ENCODE assay signal across 12 cellular contexts in the genomic region with DNA sequence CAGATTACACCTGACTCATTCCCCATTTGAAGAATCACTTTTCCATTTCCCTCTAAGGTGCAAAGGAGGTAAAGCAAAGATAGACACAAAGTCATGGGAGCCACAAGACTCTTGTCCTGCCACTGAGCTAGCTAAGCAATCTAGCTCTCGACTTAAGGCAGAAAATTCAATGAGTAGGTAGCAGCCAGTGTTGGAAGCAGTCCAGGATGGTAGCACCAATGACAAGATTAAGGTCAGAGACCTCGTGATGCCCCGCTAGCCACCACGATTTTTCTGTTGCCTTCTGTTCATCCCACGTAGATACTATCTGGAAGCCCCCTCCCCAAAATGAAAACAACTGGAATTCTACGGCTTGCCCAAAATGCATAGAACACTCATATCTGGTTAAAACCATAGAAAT. TPM values are rescaled to one million over a fixed set of nuclear protein-coding genes. Genes with fewer than 3 reads are reported as not detected.
A peak's percentile ranks its signal among the peaks of the same experiment; 100 is the strongest.
DNase-seq lines count a peak whose midpoint lies in the region; ATAC-seq and TF ChIP-seq lines count a peak whose summit lies in the region.
"Had no signal": no experiment of that assay in that cellular context is flagged by ENCODE, and none has a peak within 500 bp of the region (broad histone marks: within the 10 kb centered on the region; RNA-seq: fewer than 3 reads in every experiment).

No MANE protein-coding gene starts in this region.

- H3K9me3 Mint-ChIP-seq in activated T-cell treated with anti-CD3 and anti-CD28 coated beads, Interleukin-2, amount 50 U/mL, for 24 hours = no peaks in the 10 kb centered on the region
- H3K9me3 Mint-ChIP-seq in WTC11 (no peaks in the 10 kb centered on the region), glutamatergic neuron (ENCODE audit: unreplicated experiment) (peaks cover 12% of the 10 kb centered on the region)

- peaks cover 9 to 26% (median 21%) of the 10 kb centered on the region in 4 donors for H3K36me3 ChIP-seq in stomach

- POLR2A ChIA-PET in WTC11 (lab: Charles Lee) = interaction anchor here (0.6 to 2.4 kb wide), 5 partner anchors 18 to 133 kb away, joined by 3 to 18 read pairs (median 6); a partner anchor contains a TSS

- H3K4me1 Mint-ChIP-seq in activated T-cell treated with anti-CD3 and anti-CD28 coated beads, Interleukin-2, amount 50 U/mL, for 24 hours (ENCODE audit: low read depth) = peaks cover 67% of the 10 kb centered on the region
- H3K4me1 Mint-ChIP-seq in WTC11 = peaks cover 27% of the 10 kb centered on the region
- no peaks in the 10 kb centered on the region for H3K4me1 Mint-ChIP-seq in glutamatergic neuron (ENCODE audit: low read depth, unreplicated experiment)

- H3K36me3 Mint-ChIP-seq in activated T-cell treated with anti-CD3 and anti-CD28 coated beads, Interleukin-2, amount 50 U/mL, for 24 hours (ENCODE audit: low read depth) = peaks cover 62% of the 10 kb centered on the region
- H3K36me3 Mint-ChIP-seq in WTC11 (peaks cover 31% of the 10 kb centered on the region), glutamatergic neuron (ENCODE audit: unreplicated experiment) (peaks cover 4% of the 10 kb centered on the region)

- peak overlapping the region; percentile 93 for H3K4me3 Mint-ChIP-seq in activated T-cell treated with anti-CD3 and anti-CD28 coated beads, Interleukin-2, amount 50 U/mL, for 24 hours
- H3K4me3 Mint-ChIP-seq in WTC11 (peak overlapping the region; percentile 68), glutamatergic neuron (ENCODE audit: unreplicated experiment) (peak overlapping the region; percentile 90)

- no peak for TF ChIP-seq CTCF in WTC11 (IDR thresholded peaks at IDR 0.05)
- TF ChIP-seq CTCF in glutamatergic neuron (IDR thresholded peaks at IDR 0.05; ENCODE audit: partially characterized antibody, unreplicated experiment) = no peak
- TF ChIP-seq CTCF in stomach (IDR thresholded peaks at IDR 0.05) = no peak

- ATAC-seq in WTC11 (no peak), HG02588 (IDR thresholded peaks at IDR 0.05; ENCODE audit: unreplicated experiment) (no peak)

- peak overlapping the region in 3 of 5 donors; percentile 5 to 96 (median 11) for H3K27ac ChIP-seq in stomach
- H3K27ac ChIP-seq: epithelial cell of prostate had no signal

- peaks cover 30 to 64% (median 33%) of the 10 kb centered on the region in 4 donors for H3K4me1 ChIP-seq in stomach

- WGBS in stomach, 5 donors = 66 to 79% (median 76%) methylated on average over 6 of the region's 6 CpGs

- no peaks in the 10 kb centered on the region for H3K27me3 ChIP-seq in stomach
- H3K27me3 ChIP-seq: BE2C had no signal

- TF ChIP-seq EP300 in stomach (IDR thresholded peaks at IDR 0.05) = no peak

- H3K27me3 Mint-ChIP-seq in activated T-cell treated with anti-CD3 and anti-CD28 coated beads, Interleukin-2, amount 50 U/mL, for 24 hours = no peaks in the 10 kb centered on the region
- peaks cover 16% of the 10 kb centered on the region for H3K27me3 Mint-ChIP-seq in WTC11 (ENCODE audit: low read depth)
- H3K27me3 Mint-ChIP-seq in glutamatergic neuron (ENCODE audit: unreplicated experiment) = peaks cover 4% of the 10 kb centered on the region

- no peaks in the 10 kb centered on the region for H3K9me3 ChIP-seq in stomach
- H3K9me3 ChIP-seq: BE2C had no signal

- CTCF ChIA-PET in WTC11 (lab: Charles Lee) = interaction anchor here (1.7 to 2.2 kb wide), 2 partner anchors 45 to 143 kb away, joined by 5 to 22 read pairs; no protein-coding TSS in a partner anchor

- H3K27ac Mint-ChIP-seq in activated T-cell treated with anti-CD3 and anti-CD28 coated beads, Interleukin-2, amount 50 U/mL, for 24 hours = peak overlapping the region; percentile 92
- H3K27ac Mint-ChIP-seq in WTC11 (no peak overlapping the region), glutamatergic neuron (ENCODE audit: unreplicated experiment) (no peak overlapping the region)

- intact Hi-C loops in stomach (cut with DNase I; ENCODE audit: low total_unique reads) = loop anchor here (10.0 kb wide), 1 partner anchor 144 kb away; no protein-coding TSS in a partner anchor

- TF ChIP-seq POLR2A in stomach (IDR thresholded peaks at IDR 0.05) = no peak

- peak overlapping the region; percentile 70 to 88 (median 74) for H3K4me3 ChIP-seq in stomach

- no peak for DNase-seq in activated T-cell treated with anti-CD3 and anti-CD28 coated beads, Interleukin-2, amount 50 U/mL, for 24 hours
- DNase-seq in activated T-cell treated with anti-CD3 and anti-CD28 coated beads for 4 hours = no peak
- DNase-seq in WTC11 (ENCODE audit: low spot score) = peak; percentile 0
- no peak for DNase-seq in glutamatergic neuron
- DNase-seq in stomach = no peak
- DNase-seq in SW480 (ENCODE audit: low spot score) = no peak
- DNase-seq in mesenteric fat pad (ENCODE audit: low spot score) = no peak
- DNase-seq: activated CD4-positive, CD25-positive, alpha-beta regulatory T cell; BE2C; NCI-H1930 had no signal

TF ChIP-seq in WTC11, 78 proteins besides CTCF, POLR2A, EP300 and RAD21 (continues in another document):
- TF ChIP-seq, protein P1, sequence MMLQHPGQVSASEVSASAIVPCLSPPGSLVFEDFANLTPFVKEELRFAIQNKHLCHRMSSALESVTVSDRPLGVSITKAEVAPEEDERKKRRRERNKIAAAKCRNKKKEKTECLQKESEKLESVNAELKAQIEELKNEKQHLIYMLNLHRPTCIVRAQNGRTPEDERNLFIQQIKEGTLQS (CRISPR knock-in tag; conservative IDR thresholded peaks at IDR 0.05) = no peak
- TF ChIP-seq, protein P2, sequence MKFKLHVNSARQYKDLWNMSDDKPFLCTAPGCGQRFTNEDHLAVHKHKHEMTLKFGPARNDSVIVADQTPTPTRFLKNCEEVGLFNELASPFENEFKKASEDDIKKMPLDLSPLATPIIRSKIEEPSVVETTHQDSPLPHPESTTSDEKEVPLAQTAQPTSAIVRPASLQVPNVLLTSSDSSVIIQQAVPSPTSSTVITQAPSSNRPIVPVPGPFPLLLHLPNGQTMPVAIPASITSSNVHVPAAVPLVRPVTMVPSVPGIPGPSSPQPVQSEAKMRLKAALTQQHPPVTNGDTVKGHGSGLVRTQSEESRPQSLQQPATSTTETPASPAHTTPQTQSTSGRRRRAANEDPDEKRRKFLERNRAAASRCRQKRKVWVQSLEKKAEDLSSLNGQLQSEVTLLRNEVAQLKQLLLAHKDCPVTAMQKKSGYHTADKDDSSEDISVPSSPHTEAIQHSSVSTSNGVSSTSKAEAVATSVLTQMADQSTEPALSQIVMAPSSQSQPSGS (CRISPR knock-in tag; IDR thresholded peaks at IDR 0.05; ENCODE audit: borderline replicate concordance, low read depth) = no peak
- TF ChIP-seq TCF7 (CRISPR knock-in tag; IDR thresholded peaks at IDR 0.05; ENCODE audit: low read depth) (no peak), IRF2 (CRISPR knock-in tag; IDR thresholded peaks at IDR 0.05; ENCODE audit: borderline replicate concordance, low read depth) (no peak), NFE2L1 (CRISPR knock-in tag; IDR thresholded peaks at IDR 0.05) (no peak), CREB1 (CRISPR knock-in tag; IDR thresholded peaks at IDR 0.05) (no peak)
- TF ChIP-seq, protein P3, sequence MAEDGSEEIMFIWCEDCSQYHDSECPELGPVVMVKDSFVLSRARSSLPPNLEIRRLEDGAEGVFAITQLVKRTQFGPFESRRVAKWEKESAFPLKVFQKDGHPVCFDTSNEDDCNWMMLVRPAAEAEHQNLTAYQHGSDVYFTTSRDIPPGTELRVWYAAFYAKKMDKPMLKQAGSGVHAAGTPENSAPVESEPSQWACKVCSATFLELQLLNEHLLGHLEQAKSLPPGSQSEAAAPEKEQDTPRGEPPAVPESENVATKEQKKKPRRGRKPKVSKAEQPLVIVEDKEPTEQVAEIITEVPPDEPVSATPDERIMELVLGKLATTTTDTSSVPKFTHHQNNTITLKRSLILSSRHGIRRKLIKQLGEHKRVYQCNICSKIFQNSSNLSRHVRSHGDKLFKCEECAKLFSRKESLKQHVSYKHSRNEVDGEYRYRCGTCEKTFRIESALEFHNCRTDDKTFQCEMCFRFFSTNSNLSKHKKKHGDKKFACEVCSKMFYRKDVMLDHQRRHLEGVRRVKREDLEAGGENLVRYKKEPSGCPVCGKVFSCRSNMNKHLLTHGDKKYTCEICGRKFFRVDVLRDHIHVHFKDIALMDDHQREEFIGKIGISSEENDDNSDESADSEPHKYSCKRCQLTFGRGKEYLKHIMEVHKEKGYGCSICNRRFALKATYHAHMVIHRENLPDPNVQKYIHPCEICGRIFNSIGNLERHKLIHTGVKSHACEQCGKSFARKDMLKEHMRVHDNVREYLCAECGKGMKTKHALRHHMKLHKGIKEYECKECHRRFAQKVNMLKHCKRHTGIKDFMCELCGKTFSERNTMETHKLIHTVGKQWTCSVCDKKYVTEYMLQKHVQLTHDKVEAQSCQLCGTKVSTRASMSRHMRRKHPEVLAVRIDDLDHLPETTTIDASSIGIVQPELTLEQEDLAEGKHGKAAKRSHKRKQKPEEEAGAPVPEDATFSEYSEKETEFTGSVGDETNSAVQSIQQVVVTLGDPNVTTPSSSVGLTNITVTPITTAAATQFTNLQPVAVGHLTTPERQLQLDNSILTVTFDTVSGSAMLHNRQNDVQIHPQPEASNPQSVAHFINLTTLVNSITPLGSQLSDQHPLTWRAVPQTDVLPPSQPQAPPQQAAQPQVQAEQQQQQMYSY (CRISPR knock-in tag; IDR thresholded peaks at IDR 0.05) = no peak

RNA-seq across cellular contexts. Expression of a gene that starts 1.4 kb away (rescaled TPM):
- total RNA-seq in WTC11 (2021) (12.8 to 14.3 TPM (median 13.8 TPM) in 3 replicates), glutamatergic neuron (ENCODE audit: unreplicated experiment) (14.0 TPM), stomach (10 to 100 TPM in 2 of 5 donors, 1 to 10 TPM in 3; 1.2 to 16.5 (median 4.8) TPM), mesenteric fat pad (5.8 TPM)
- polyA plus RNA-seq in stomach = 1 to 10 TPM in 2 of 3 donors, not detected in 1; 2.6 to 8.9 TPM

RNA-seq across cellular contexts. Expression of a gene that starts 17.2 kb away (rescaled TPM):
- total RNA-seq in WTC11 (2021) (0.98 to 1.3 TPM (median 1.1 TPM) in 3 replicates), glutamatergic neuron (ENCODE audit: unreplicated experiment) (0.96 TPM), stomach (100 to 1,000 TPM in 1 of 5 donors, 10 to 100 TPM in 4; 15.2 to 115 (median 40.0) TPM), mesenteric fat pad (13.0 TPM)
- 10 to 100 TPM; 13.0 to 15.3 (median 15.1) TPM for polyA plus RNA-seq in stomach

RNA-seq across cellular contexts. Expression of a gene that starts 24.0 kb away (rescaled TPM):
- 285 to 290 TPM (median 288 TPM) in 3 replicates for total RNA-seq in WTC11 (2021)
- 138 TPM for total RNA-seq in glutamatergic neuron (ENCODE audit: unreplicated experiment)
- total RNA-seq in stomach = 100 to 1,000 TPM in 1 of 5 donors, 10 to 100 TPM in 4; 26.8 to 146 (median 50.7) TPM
- polyA plus RNA-seq in stomach = 100 to 1,000 TPM; 108 to 143 (median 128) TPM
- 116 TPM for total RNA-seq in mesenteric fat pad

RNA-seq across cellular contexts. Expression of a gene that starts 24.3 kb away (rescaled TPM):
- total RNA-seq in WTC11 (2021) (0.23 to 0.34 TPM (median 0.28 TPM) in 3 replicates), glutamatergic neuron (ENCODE audit: unreplicated experiment) (not detected), stomach (1 to 10 TPM in 1 of 5 donors, under 1 TPM in 1, not detected in 3; 0.92 to 8.7 TPM), mesenteric fat pad (not detected)
- 1 to 10 TPM; 1.7 to 5.8 (median 3.2) TPM for polyA plus RNA-seq in stomach

RNA-seq across cellular contexts. Expression of a gene that starts 24.8 kb away (rescaled TPM):
- 131 to 141 TPM (median 133 TPM) in 3 replicates for total RNA-seq in WTC11 (2021)
- 29.3 TPM for total RNA-seq in glutamatergic neuron (ENCODE audit: unreplicated experiment)
- 100 to 1,000 TPM in 1 of 5 donors, 10 to 100 TPM in 4; 15.4 to 105 (median 17.9) TPM for total RNA-seq in stomach
- 10 to 100 TPM in 1 of 3 donors, 1 to 10 TPM in 2; 8.3 to 18.3 (median 9.7) TPM for polyA plus RNA-seq in stomach
- 12.8 TPM for total RNA-seq in mesenteric fat pad
